ENCODE assay signal across 5 cellular contexts in genomic region chr5:6567835-6568234, GRCh38.
"Had no signal": no experiment of that assay in that cellular context is flagged by ENCODE, and none has a peak within 500 bp of the region (broad histone marks: within the 10 kb centered on the region; RNA-seq: fewer than 3 reads in every experiment).

No MANE protein-coding gene starts in this region.

- H3K27ac Mint-ChIP-seq: GM23338, H9 had no signal

- ATAC-seq: GM23338, K562 had no signal

- H3K4me3 ChIP-seq: GM23338, K562 had no signal

- DNase-seq: H9, HCEC 1CT, IMR-90 had no signal

- H3K4me3 Mint-ChIP-seq: GM23338, H9 had no signal

- H3K9me3 Mint-ChIP-seq: GM23338, H9 had no signal
